Comparison of ENCODE assay signal across 8 cellular contexts in the genomic region with DNA sequence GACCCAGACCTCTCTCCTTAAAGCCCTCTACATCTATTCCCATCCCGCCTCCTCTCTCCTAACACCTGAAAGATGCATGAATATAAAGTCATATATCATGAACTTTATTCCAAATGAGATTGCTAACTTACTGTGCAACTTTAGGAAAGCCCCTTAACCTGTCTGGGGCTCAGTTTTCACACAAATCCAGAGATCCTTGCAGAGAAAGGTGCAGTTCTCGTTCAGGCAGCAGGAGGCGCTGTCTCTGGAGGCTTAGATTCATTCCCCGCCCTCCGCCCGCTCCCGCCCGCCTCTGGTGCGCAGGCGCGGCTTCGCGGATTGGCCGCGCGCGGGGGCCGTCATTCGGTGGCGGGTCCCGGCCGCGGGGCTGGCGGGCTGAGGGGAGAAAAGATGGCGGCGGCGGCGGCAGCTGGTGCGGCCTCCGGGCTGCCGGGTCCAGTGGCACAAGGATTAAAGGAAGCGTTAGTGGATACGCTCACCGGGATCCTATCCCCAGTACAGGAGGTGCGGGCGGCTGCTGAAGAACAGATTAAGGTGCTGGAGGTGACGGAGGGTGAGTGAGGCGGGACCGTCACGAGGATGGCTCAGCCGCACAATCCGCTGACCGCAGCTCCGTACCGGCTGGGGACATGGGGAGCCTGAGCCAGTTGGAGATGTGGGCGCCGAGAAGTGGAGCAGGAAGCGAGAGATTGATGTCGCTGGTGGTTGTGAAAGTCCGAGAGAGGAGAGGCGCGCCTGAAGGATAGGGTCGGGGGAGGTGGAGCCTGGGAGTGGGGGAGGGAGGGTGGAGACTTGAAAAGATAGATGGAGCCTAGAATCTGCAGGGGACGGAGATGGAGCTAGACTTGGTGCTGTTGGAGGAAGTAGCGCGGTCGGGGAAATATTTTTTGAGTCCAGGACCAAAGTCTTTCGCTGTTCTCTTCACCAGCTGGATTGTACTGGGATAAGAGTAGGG.
DNase-seq lines count a peak whose midpoint lies in the region; ATAC-seq and TF ChIP-seq lines count a peak whose summit lies in the region.

Gene IPO9 (plus strand): TSS at position 338 of the 955 bp plus-strand sequence. CDS start 53 bp downstream, at position 391.

- peak; percentile 85 for TF ChIP-seq CTCF in AG10803 (conservative IDR thresholded peaks at IDR 0.05; ENCODE audit: low read length)

- DNase-seq in AG10803 (ENCODE audit: low read depth) (peak; percentile 90), NCI-H446 (lab: John Stamatoyannopoulos, UW) (peak; percentile 96 to 97), iris pigment epithelial cell (ENCODE audit: low read depth) (peak; percentile 90)
- peak; percentile 88 for DNase-seq in activated CD4-positive, CD25-positive, alpha-beta regulatory T cell treated with anti-CD3 and anti-CD28 coated beads, Interleukin-2, amount 50 U/mL, for 16 hours (ENCODE audit: low read depth, low spot score)
- peak; percentile 94 for DNase-seq in central memory CD4-positive, alpha-beta T cell
- DNase-seq in stimulated activated CD4-positive, alpha-beta T cell treated with anti-CD3 and anti-CD28 coated beads, Interleukin-12 subunit alpha, Interleukin-12 subunit beta, amount 100 ng/mL, for 24 hours (ENCODE audit: low read depth in 2 of 2), result peak; percentile 90 to 96

- H3K4me3 ChIP-seq in AG10803 (ENCODE audit: low read length), result peak within 1 kb of the TSS; percentile 100

- ATAC-seq in GM19023 (IDR thresholded peaks at IDR 0.05; ENCODE audit: unreplicated experiment), result peak; percentile 89
- peak; percentile 86 for ATAC-seq in HG03196 (IDR thresholded peaks at IDR 0.05; ENCODE audit: unreplicated experiment)

Comparison
In these comparisons a context has a peak if more than half of its experiments do, and no peak if none do; other contexts are left out.
1. Peak in every context shown above with its lines: DNase-seq, ATAC-seq and H3K4me3 ChIP-seq.